Comparison of ENCODE assay signal across 11 cellular contexts in the genomic region with DNA sequence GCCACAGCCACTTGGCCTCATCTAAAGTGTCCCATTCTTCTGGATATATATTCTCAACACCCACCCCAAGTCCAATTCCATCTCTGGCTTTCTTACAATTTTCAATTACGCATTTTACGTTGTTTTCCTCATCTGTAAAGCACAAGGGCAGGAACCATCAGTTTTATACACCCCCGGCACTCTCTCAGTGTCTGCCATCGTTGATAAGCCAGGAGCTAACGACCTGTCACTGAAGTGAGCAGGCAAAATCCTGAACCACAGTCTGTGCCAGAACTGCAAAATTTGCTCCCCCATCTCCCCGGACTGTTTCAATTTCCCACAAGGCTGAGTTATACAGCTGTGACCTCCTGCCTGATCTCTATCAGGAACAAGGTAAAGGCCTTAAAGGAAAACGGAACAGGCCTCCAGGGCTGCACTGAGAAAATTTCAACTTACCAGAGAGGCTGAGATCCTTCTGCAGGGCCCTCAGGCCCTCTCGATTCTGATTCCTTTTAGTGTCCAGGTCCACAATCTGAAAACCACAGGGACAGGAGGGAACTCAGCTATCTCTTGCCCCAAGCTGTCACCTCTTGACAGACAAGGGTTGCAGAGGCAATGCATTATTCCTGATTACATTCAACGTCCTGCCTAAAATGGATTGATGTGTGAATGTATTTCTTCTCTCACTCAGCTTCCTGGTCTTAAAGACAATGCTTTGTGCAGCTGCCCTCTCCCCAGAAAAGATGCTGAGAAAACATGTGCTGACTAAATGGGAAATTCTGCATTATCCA. TPM values are rescaled to one million over a fixed set of nuclear protein-coding genes. Genes with fewer than 3 reads are reported as not detected.
DNase-seq lines count a peak whose midpoint lies in the region; ATAC-seq and TF ChIP-seq lines count a peak whose summit lies in the region.
"Had no signal": no experiment of that assay in that cellular context is flagged by ENCODE, and none has a peak within 500 bp of the region (broad histone marks: within the 10 kb centered on the region; RNA-seq: fewer than 3 reads in every experiment).

No MANE protein-coding gene starts in this region.

- H3K27me3 Mint-ChIP-seq in CD4-positive, alpha-beta T cell, result peaks cover 9% of the 10 kb centered on the region
- no peaks in the 10 kb centered on the region for H3K27me3 Mint-ChIP-seq in activated naive CD8-positive, alpha-beta T cell treated with anti-CD3 and anti-CD28 coated beads for 36 hours
- H3K27me3 Mint-ChIP-seq in naive B cell, result peaks cover 7 to 10% (median 7%) of the 10 kb centered on the region in 3 donors

- H3K9me3 ChIP-seq in CD4-positive, alpha-beta T cell (ENCODE audit: control insufficient read depth, low read length), result no peaks in the 10 kb centered on the region
- H3K9me3 ChIP-seq in HUES64 (ENCODE audit: insufficient read depth, low read depth, low read length), result peaks cover 7% of the 10 kb centered on the region; the same call in 1 of the 2 replicates
- H3K9me3 ChIP-seq: body of pancreas, gastrocnemius medialis had no signal

- POLR2A ChIA-PET in CD4-positive, alpha-beta T cell (lab: Charles Lee), result interaction anchor here (0.8 kb wide), 1 partner anchor 159 kb away, joined by 3 read pairs; a partner anchor contains a TSS

- H3K9me3 Mint-ChIP-seq in CD4-positive, alpha-beta T cell, result no peaks in the 10 kb centered on the region
- H3K9me3 Mint-ChIP-seq in activated naive CD8-positive, alpha-beta T cell treated with anti-CD3 and anti-CD28 coated beads for 36 hours, result peaks cover 3% of the 10 kb centered on the region
- H3K9me3 Mint-ChIP-seq in naive B cell, result no peaks in the 10 kb centered on the region

- H3K27ac ChIP-seq in CD4-positive, alpha-beta T cell (ENCODE audit: low read depth, low read length), result no peak overlapping the region
- no peak overlapping the region for H3K27ac ChIP-seq in HUES64 (ENCODE audit: low read depth, low read length)

- H3K27me3 ChIP-seq in CD4-positive, alpha-beta T cell (ENCODE audit: control insufficient read depth, insufficient read depth, low read length), result no peaks in the 10 kb centered on the region
- no peaks in the 10 kb centered on the region for H3K27me3 ChIP-seq in HUES64 (ENCODE audit: insufficient read depth, low read length)
- H3K27me3 ChIP-seq: body of pancreas, gastrocnemius medialis had no signal

- no peak for ATAC-seq in CD4-positive, alpha-beta T cell (ENCODE audit: poor library complexity)
- ATAC-seq in naive B cell (ENCODE audit: low read depth in 2 of 2) (no peak), GM18511 (IDR thresholded peaks at IDR 0.05; ENCODE audit: unreplicated experiment) (no peak)
- ATAC-seq: body of pancreas, gastrocnemius medialis had no signal

- no peak for TF ChIP-seq CTCF in CD4-positive, alpha-beta T cell (IDR thresholded peaks at IDR 0.05)

- 0 out of 2 replicates have a peak, but pooled peaks cover 8% of the 10 kb centered on the region for H3K4me1 ChIP-seq in HUES64 (ENCODE audit: insufficient read depth, low read length)

- peak overlapping the region; percentile 84 for H3K27ac Mint-ChIP-seq in CD4-positive, alpha-beta T cell
- H3K27ac Mint-ChIP-seq in activated naive CD8-positive, alpha-beta T cell treated with anti-CD3 and anti-CD28 coated beads for 36 hours, result no peak overlapping the region
- peak overlapping the region in 3 of 6 donors; percentile 16 to 58 (median 44) for H3K27ac Mint-ChIP-seq in naive B cell

- no peak overlapping the region for H3K9ac ChIP-seq in HUES64 (ENCODE audit: low read depth, low read length)

- CTCF ChIA-PET in CD4-positive, alpha-beta T cell (lab: Charles Lee), result interaction anchor here (1.4 kb wide), 1 partner anchor 18 kb away, joined by 4 read pairs; a partner anchor contains a TSS

- H3K4me1 Mint-ChIP-seq in CD4-positive, alpha-beta T cell (ENCODE audit: low read depth), result peaks cover 35% of the 10 kb centered on the region
- peaks cover 18% of the 10 kb centered on the region for H3K4me1 Mint-ChIP-seq in activated naive CD8-positive, alpha-beta T cell treated with anti-CD3 and anti-CD28 coated beads for 36 hours
- H3K4me1 Mint-ChIP-seq in naive B cell, result peaks cover 28 to 36% (median 30%) of the 10 kb centered on the region in 3 donors

- peak overlapping the region; percentile 98 for H3K4me3 Mint-ChIP-seq in CD4-positive, alpha-beta T cell
- H3K4me3 Mint-ChIP-seq in activated naive CD8-positive, alpha-beta T cell treated with anti-CD3 and anti-CD28 coated beads for 36 hours, result peak overlapping the region; percentile 96
- peak overlapping the region in 7 of 8 donors; percentile 62 to 99 (median 97) for H3K4me3 Mint-ChIP-seq in naive B cell

- peaks cover 52% of the 10 kb centered on the region for H3K36me3 ChIP-seq in HUES64 (ENCODE audit: insufficient read depth, low read length)

- H3K4me3 ChIP-seq in HUES64 (ENCODE audit: low read length), result peak overlapping the region; percentile 98

- peaks cover 61% of the 10 kb centered on the region for H3K36me3 Mint-ChIP-seq in CD4-positive, alpha-beta T cell (ENCODE audit: low read depth)
- H3K36me3 Mint-ChIP-seq in activated naive CD8-positive, alpha-beta T cell treated with anti-CD3 and anti-CD28 coated beads for 36 hours, result peaks cover 33% of the 10 kb centered on the region
- H3K36me3 Mint-ChIP-seq in naive B cell, result peaks cover 4 to 12% of the 10 kb centered on the region in 2 donors

- DNase-seq in CD4-positive, alpha-beta T cell, result no peak
- no peak for DNase-seq in activated naive CD8-positive, alpha-beta T cell treated with anti-CD3 and anti-CD28 coated beads for 36 hours
- DNase-seq in naive B cell (no peak), NCI-H510A (lab: John Stamatoyannopoulos, UW) (no peak), NCI-H446 (lab: John Stamatoyannopoulos, UW) (no peak), COLO668 (lab: John Stamatoyannopoulos, UW; ENCODE audit: unreplicated experiment) (no peak)
- DNase-seq: body of pancreas, gastrocnemius medialis, NCI-H524 had no signal

- intact Hi-C loops in CD4-positive, alpha-beta T cell (cut with DNase I, micrococcal nuclease), result loop anchor here in 1 of 2 experiments (5.0 to 10.0 kb wide), 2 partner anchors 257 to 1715 kb away; a partner anchor contains a TSS

- WGBS in HUES64, result 94% methylated on average over 9 of the region's 9 CpGs

RNA-seq across cellular contexts. Expression of a gene that starts 1.8 kb away (rescaled TPM):
- total RNA-seq in CD4-positive, alpha-beta T cell, result 1 to 10 TPM; 6.5 to 7.1 TPM
- 16.7 TPM for polyA plus RNA-seq in HUES64 (2013, experiment 1 of 2)
- polyA plus RNA-seq in HUES64 (2013, experiment 2 of 2), result 18.9 TPM
- total RNA-seq in activated naive CD8-positive, alpha-beta T cell treated with anti-CD3 and anti-CD28 coated beads for 36 hours, result 10 to 100 TPM; 20.2 to 22.0 TPM
- 10 to 100 TPM; 16.3 to 27.4 (median 20.8) TPM for polyA plus RNA-seq in naive B cell (ENCODE audit: low read depth in 6 of 6)

RNA-seq across cellular contexts. Expression of a gene that starts 17.9 kb away (rescaled TPM):
- total RNA-seq in CD4-positive, alpha-beta T cell, result not detected
- 1.00 TPM for polyA plus RNA-seq in HUES64 (2013, experiment 1 of 2)
- polyA plus RNA-seq in HUES64 (2013, experiment 2 of 2), result 1.1 TPM
- under 1 TPM; 0.04 TPM for total RNA-seq in activated naive CD8-positive, alpha-beta T cell treated with anti-CD3 and anti-CD28 coated beads for 36 hours
- under 1 TPM in 1 of 6 donors, not detected in 5; 0.03 TPM for polyA plus RNA-seq in naive B cell (ENCODE audit: low read depth in 6 of 6)
- total RNA-seq: gastrocnemius medialis had no signal
